ENCODE assay signal across 8 cellular contexts in the genomic region with DNA sequence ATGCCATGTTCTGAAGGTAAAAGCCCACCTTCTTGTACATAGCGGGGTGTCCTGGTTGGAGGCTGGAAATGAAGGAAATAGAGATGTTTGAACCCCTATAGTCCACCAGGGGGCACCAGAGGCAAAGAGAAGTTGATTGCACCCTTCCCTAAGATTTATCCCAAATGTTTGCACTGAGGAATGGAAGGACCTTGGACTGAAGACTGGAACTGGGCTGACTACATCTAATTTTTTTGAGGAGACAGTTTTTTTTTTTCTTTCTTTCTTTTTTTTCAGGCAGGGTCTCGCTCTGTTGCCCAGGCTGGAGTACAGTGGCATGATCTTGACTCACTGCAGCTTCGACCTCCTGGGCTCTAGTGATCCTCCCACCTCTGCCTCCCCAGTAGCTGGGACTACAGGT. TPM values are rescaled to one million over a fixed set of nuclear protein-coding genes. Genes with fewer than 3 reads are reported as not detected.
A peak's percentile ranks its signal among the peaks of the same experiment; 100 is the strongest.
DNase-seq lines count a peak whose midpoint lies in the region; ATAC-seq and TF ChIP-seq lines count a peak whose summit lies in the region.

No MANE protein-coding gene starts in this region.

- H3K9me3 Mint-ChIP-seq in activated T-helper 1 cell treated with anti-CD3 and anti-CD28 coated beads, Interleukin-12 subunit alpha, Interleukin-12 subunit beta, Interleukin-2, Interleukin-4 antibody, amounts not matched to agents 30 ng/mL and 10 ng/mL and 1 ng/mL, durations not matched to agents 14 hours and 24 hours and 36 hours: no peaks in the 10 kb centered on the region
- H3K9me3 Mint-ChIP-seq in progenitor cell of endocrine pancreas (ENCODE audit: low read depth): no peaks in the 10 kb centered on the region

- no peak overlapping the region for H3K4me3 Mint-ChIP-seq in activated T-helper 1 cell treated with anti-CD3 and anti-CD28 coated beads, Interleukin-12 subunit alpha, Interleukin-12 subunit beta, Interleukin-2, Interleukin-4 antibody, amounts not matched to agents 30 ng/mL and 10 ng/mL and 1 ng/mL, durations not matched to agents 14 hours and 24 hours and 36 hours
- H3K4me3 Mint-ChIP-seq in progenitor cell of endocrine pancreas (ENCODE audit: low read depth): no peak overlapping the region

- peak; percentile 62 for TF ChIP-seq CTCF in GM13976 (IDR thresholded peaks at IDR 0.05; ENCODE audit: borderline replicate concordance, control extremely low read depth, extremely low read depth, insufficient read depth, missing control alignments)
- peak; percentile 90 for TF ChIP-seq CTCF in progenitor cell of endocrine pancreas (IDR thresholded peaks at IDR 0.05; ENCODE audit: unreplicated experiment)

- in situ Hi-C loops in GM13976 (cut with MboI; ENCODE audit: low sequenced_read_pairs, unreplicated experiment): loop anchor here (10.0 to 25.0 kb wide), 2 partner anchors 143 to 730 kb away; no protein-coding TSS in a partner anchor

- no peaks in the 10 kb centered on the region for H3K4me1 Mint-ChIP-seq in activated T-helper 1 cell treated with anti-CD3 and anti-CD28 coated beads, Interleukin-12 subunit alpha, Interleukin-12 subunit beta, Interleukin-2, Interleukin-4 antibody, amounts not matched to agents 30 ng/mL and 10 ng/mL and 1 ng/mL, durations not matched to agents 14 hours and 24 hours and 36 hours (ENCODE audit: low read depth)
- H3K4me1 Mint-ChIP-seq in progenitor cell of endocrine pancreas (ENCODE audit: low read depth): peaks cover 1% of the 10 kb centered on the region

- intact Hi-C loops in activated T-helper 1 cell treated with anti-CD3 and anti-CD28 coated beads, Interleukin-12 subunit alpha, Interleukin-12 subunit beta, Interleukin-2, Interleukin-4 antibody, amounts not matched to agents 30 ng/mL and 10 ng/mL and 1 ng/mL, durations not matched to agents 14 hours and 24 hours and 36 hours (cut with micrococcal nuclease): loop anchor here (1.0 to 10.0 kb wide), 2 partner anchors 136 to 423 kb away; no protein-coding TSS in a partner anchor

- ATAC-seq in GM21528 (IDR thresholded peaks at IDR 0.05; ENCODE audit: low FRiP score, unreplicated experiment): no peak
- ATAC-seq in HG03457 (IDR thresholded peaks at IDR 0.05; ENCODE audit: unreplicated experiment): no peak

- H3K27me3 Mint-ChIP-seq in activated T-helper 1 cell treated with anti-CD3 and anti-CD28 coated beads, Interleukin-12 subunit alpha, Interleukin-12 subunit beta, Interleukin-2, Interleukin-4 antibody, amounts not matched to agents 30 ng/mL and 10 ng/mL and 1 ng/mL, durations not matched to agents 14 hours and 24 hours and 36 hours (ENCODE audit: insufficient read depth): no peaks in the 10 kb centered on the region
- no peaks in the 10 kb centered on the region for H3K27me3 Mint-ChIP-seq in progenitor cell of endocrine pancreas

- DNase-seq in CD1c-positive myeloid dendritic cell (ENCODE audit: extremely low spot score): peak; percentile 67
- peak; percentile 71 for DNase-seq in GM13976 (ENCODE audit: low spot score)
- peak; percentile 71 for DNase-seq in NCI-H2227 treated with DMSO at 0.1 percent for 48 hours (lab: John Stamatoyannopoulos, UW)
- no peak for DNase-seq in activated T-helper 1 cell treated with anti-CD3 and anti-CD28 coated beads, Interleukin-12 subunit alpha, Interleukin-12 subunit beta, Interleukin-2, Interleukin-4 antibody, amounts not matched to agents 30 ng/mL and 10 ng/mL and 1 ng/mL, durations not matched to agents 14 hours and 24 hours and 36 hours (ENCODE audit: low spot score)
- DNase-seq in globus pallidus (ENCODE audit: low spot score): peak; percentile 47
- peak; percentile 31 for DNase-seq in progenitor cell of endocrine pancreas (ENCODE audit: low spot score, unreplicated experiment)

- H3K36me3 Mint-ChIP-seq in activated T-helper 1 cell treated with anti-CD3 and anti-CD28 coated beads, Interleukin-12 subunit alpha, Interleukin-12 subunit beta, Interleukin-2, Interleukin-4 antibody, amounts not matched to agents 30 ng/mL and 10 ng/mL and 1 ng/mL, durations not matched to agents 14 hours and 24 hours and 36 hours (ENCODE audit: low read depth): peaks cover 29% of the 10 kb centered on the region
- peaks cover 28% of the 10 kb centered on the region for H3K36me3 Mint-ChIP-seq in progenitor cell of endocrine pancreas (ENCODE audit: insufficient read depth)

- peak overlapping the region; percentile 40 for H3K27ac Mint-ChIP-seq in activated T-helper 1 cell treated with anti-CD3 and anti-CD28 coated beads, Interleukin-12 subunit alpha, Interleukin-12 subunit beta, Interleukin-2, Interleukin-4 antibody, amounts not matched to agents 30 ng/mL and 10 ng/mL and 1 ng/mL, durations not matched to agents 14 hours and 24 hours and 36 hours
- H3K27ac Mint-ChIP-seq in progenitor cell of endocrine pancreas: peak overlapping the region; percentile 55

RNA-seq across cellular contexts. Expression of a gene that starts 55.3 kb away (rescaled TPM):
- total RNA-seq in activated T-helper 1 cell treated with anti-CD3 and anti-CD28 coated beads, Interleukin-12 subunit alpha, Interleukin-12 subunit beta, Interleukin-2, Interleukin-4 antibody, amounts not matched to agents 30 ng/mL and 10 ng/mL and 1 ng/mL, durations not matched to agents 14 hours and 24 hours and 36 hours: 67.5 and 69.3 TPM in 2 replicates
- 92.0 and 97.4 TPM in 2 replicates for total RNA-seq in progenitor cell of endocrine pancreas

RNA-seq across cellular contexts. Expression of a gene that starts 58.2 kb away (rescaled TPM):
- total RNA-seq in activated T-helper 1 cell treated with anti-CD3 and anti-CD28 coated beads, Interleukin-12 subunit alpha, Interleukin-12 subunit beta, Interleukin-2, Interleukin-4 antibody, amounts not matched to agents 30 ng/mL and 10 ng/mL and 1 ng/mL, durations not matched to agents 14 hours and 24 hours and 36 hours: 139 and 140 TPM in 2 replicates
- total RNA-seq in progenitor cell of endocrine pancreas: 200 and 217 TPM in 2 replicates
